In genomic region chr13:98321356-98321755, GRCh38 we compare ENCODE assay signal across 26 cellular contexts.
"Had no signal": no experiment of that assay in that cellular context is flagged by ENCODE, and none has a peak within 500 bp of the region (broad histone marks: within the 10 kb centered on the region; RNA-seq: fewer than 3 reads in every experiment).

No MANE protein-coding gene starts in this region.

- H3K9ac ChIP-seq: KMS-11 had no signal

- DNase-seq: activated CD4-positive, alpha-beta T cell treated with anti-CD3 and anti-CD28 coated beads for 36 hours; activated CD4-positive, alpha-beta T cell treated with anti-CD3 and anti-CD28 coated beads, Interleukin-2, amount 50 U/mL, for 1 hour; activated CD8-positive, alpha-beta memory T cell treated with anti-CD3 and anti-CD28 coated beads, Interleukin-2, amount 50 U/mL, for 4 hours; activated CD8-positive, alpha-beta T cell treated with anti-CD3 and anti-CD28 coated beads for 36 hours; activated gamma-delta T cell treated with Interleukin-2 at 50 U/mL for 16 hours; activated naive CD4-positive, alpha-beta T cell treated with anti-CD3 and anti-CD28 coated beads, Interleukin-2, amount 10 ng/mL, durations not matched to agents 7 days and 5 days; activated naive CD8-positive, alpha-beta T cell treated with anti-CD3 and anti-CD28 coated beads for 36 hours; activated T-cell treated with anti-CD3 and anti-CD28 coated beads, Interleukin-2, amount 50 U/mL, for 72 hours; brain microvascular endothelial cell; cerebellar nuclear complex; NCI-H1092; NCI-H1417; NCI-H1930; NCI-H2171 treated with DMSO at 0.1 percent for 48 hours; NCI-H226; NCI-H526 treated with DMSO at 0.1 percent for 48 hours; NK-92 treated with Interleukin-12 subunit alpha and Interleukin-12 subunit beta, amount 100 ng/mL, for 24 hours; OCI-M1; Right ventricle myocardium superior; RPMI8226; SJCRH30; T-helper 2 cell had no signal

- H3K4me3 Mint-ChIP-seq: activated CD4-positive, alpha-beta T cell treated with anti-CD3 and anti-CD28 coated beads for 36 hours; activated CD8-positive, alpha-beta T cell treated with anti-CD3 and anti-CD28 coated beads for 36 hours; activated naive CD4-positive, alpha-beta T cell treated with anti-CD3 and anti-CD28 coated beads, Interleukin-2, amount 10 ng/mL, durations not matched to agents 7 days and 5 days; activated naive CD8-positive, alpha-beta T cell treated with anti-CD3 and anti-CD28 coated beads for 36 hours; activated T-cell treated with anti-CD3 and anti-CD28 coated beads, Interleukin-2, amount 50 U/mL, for 72 hours had no signal

- H3K9me3 ChIP-seq: SJCRH30 had no signal

- H3K27ac ChIP-seq: brain microvascular endothelial cell, KMS-11, SJCRH30, VCaP had no signal

- H3K27ac Mint-ChIP-seq: activated CD4-positive, alpha-beta T cell treated with anti-CD3 and anti-CD28 coated beads for 36 hours; activated CD8-positive, alpha-beta T cell treated with anti-CD3 and anti-CD28 coated beads for 36 hours; activated naive CD4-positive, alpha-beta T cell treated with anti-CD3 and anti-CD28 coated beads, Interleukin-2, amount 10 ng/mL, durations not matched to agents 7 days and 5 days; activated naive CD8-positive, alpha-beta T cell treated with anti-CD3 and anti-CD28 coated beads for 36 hours; activated T-cell treated with anti-CD3 and anti-CD28 coated beads, Interleukin-2, amount 50 U/mL, for 72 hours; activated T-helper 2 cell treated with anti-CD3 and anti-CD28 coated beads, Interferon-gamma antibody, Interleukin-2, Interleukin-4, amounts not matched to agents 10 μg/mL and 5 μg/mL and 100 μg/mL, durations not matched to agents 14 hours and 24 hours and 36 hours had no signal

- ATAC-seq: activated CD4-positive, alpha-beta T cell treated with anti-CD3 and anti-CD28 coated beads for 36 hours; activated CD8-positive, alpha-beta T cell treated with anti-CD3 and anti-CD28 coated beads for 36 hours; activated T-cell treated with anti-CD3 and anti-CD28 coated beads, Interleukin-2, amount 50 U/mL, for 72 hours; Panc1 had no signal

- H3K27me3 Mint-ChIP-seq: activated naive CD4-positive, alpha-beta T cell treated with anti-CD3 and anti-CD28 coated beads, Interleukin-2, amount 10 ng/mL, durations not matched to agents 7 days and 5 days; activated naive CD8-positive, alpha-beta T cell treated with anti-CD3 and anti-CD28 coated beads for 36 hours had no signal

- H3K4me2 ChIP-seq: KMS-11 had no signal

- H3K4me3 ChIP-seq: SJCRH30 had no signal

- H3K27me3 ChIP-seq: brain microvascular endothelial cell, SJCRH30 had no signal

- H3K9me3 Mint-ChIP-seq: activated CD8-positive, alpha-beta T cell treated with anti-CD3 and anti-CD28 coated beads for 36 hours; activated naive CD4-positive, alpha-beta T cell treated with anti-CD3 and anti-CD28 coated beads, Interleukin-2, amount 10 ng/mL, durations not matched to agents 7 days and 5 days; activated naive CD8-positive, alpha-beta T cell treated with anti-CD3 and anti-CD28 coated beads for 36 hours; activated T-cell treated with anti-CD3 and anti-CD28 coated beads, Interleukin-2, amount 50 U/mL, for 72 hours; activated T-helper 2 cell treated with anti-CD3 and anti-CD28 coated beads, Interferon-gamma antibody, Interleukin-2, Interleukin-4, amounts not matched to agents 10 μg/mL and 5 μg/mL and 100 μg/mL, durations not matched to agents 14 hours and 24 hours and 36 hours had no signal

- H3K36me3 ChIP-seq: brain microvascular endothelial cell, SJCRH30 had no signal

- H3K36me3 Mint-ChIP-seq: activated naive CD4-positive, alpha-beta T cell treated with anti-CD3 and anti-CD28 coated beads, Interleukin-2, amount 10 ng/mL, durations not matched to agents 7 days and 5 days; activated naive CD8-positive, alpha-beta T cell treated with anti-CD3 and anti-CD28 coated beads for 36 hours had no signal

- H3K4me1 ChIP-seq: SJCRH30 had no signal

- H3K4me1 Mint-ChIP-seq: activated CD4-positive, alpha-beta T cell treated with anti-CD3 and anti-CD28 coated beads for 36 hours; activated naive CD4-positive, alpha-beta T cell treated with anti-CD3 and anti-CD28 coated beads, Interleukin-2, amount 10 ng/mL, durations not matched to agents 7 days and 5 days; activated naive CD8-positive, alpha-beta T cell treated with anti-CD3 and anti-CD28 coated beads for 36 hours had no signal
